Comparison of ENCODE assay signal across 8 cellular contexts in genomic region chr4:167233523-167234387, GRCh38. TPM values are rescaled to one million over a fixed set of nuclear protein-coding genes. Genes with fewer than 3 reads are reported as not detected.
DNase-seq lines count a peak whose midpoint lies in the region; ATAC-seq, FAIRE-seq and TF ChIP-seq lines count a peak whose summit lies in the region.

No MANE protein-coding gene starts in this region.

- H3K4me2 ChIP-seq in A549 (peak overlapping the region; percentile 95), mesendoderm (ENCODE audit: low read length) (peak overlapping the region; percentile 85)

- POLR2A ChIA-PET in A549 (lab: Yijun Ruan, JAX): no interaction called here

- H3K79me1 ChIP-seq in mesendoderm (ENCODE audit: low read length): no peaks in the 10 kb centered on the region

- H3K27me3 ChIP-seq in mesendoderm (ENCODE audit: insufficient read depth, low read length, poor library complexity): peaks cover 4% of the 10 kb centered on the region

- H3K18ac ChIP-seq in mesendoderm (ENCODE audit: low read length): no peak overlapping the region

- H4K8ac ChIP-seq in mesendoderm (ENCODE audit: low read depth, low read length): no peak overlapping the region

- H2BK5ac ChIP-seq in mesendoderm (ENCODE audit: low read length): no peak overlapping the region

- peak in 1 of 2 experiments; percentile 1 for DNase-seq in A549 (ENCODE audit: low read depth in 1 of 2, low spot score in 1 of 2)
- DNase-seq in MV-4-11 (lab: John Stamatoyannopoulos, UW): peak; percentile 42
- no peak for DNase-seq in coronary artery (ENCODE audit: low spot score)
- DNase-seq in mesendoderm: peak; percentile 19
- no peak for DNase-seq in NCI-H226
- DNase-seq in epidermal melanocyte (ENCODE audit: insufficient read length, low spot score): no peak

- H2BK120ac ChIP-seq in mesendoderm (ENCODE audit: low read depth, low read length): no peak overlapping the region

- TF ChIP-seq POLR2A in A549 (IDR thresholded peaks at IDR 0.05; ENCODE audit: low read length): no peak

- H3K4me1 ChIP-seq in A549 (no peaks in the 10 kb centered on the region), mesendoderm (ENCODE audit: control insufficient read depth, low read depth, low read length) (peaks cover 10% of the 10 kb centered on the region), urinary bladder (ENCODE audit: insufficient read depth) (no peaks in the 10 kb centered on the region)

- no peaks in the 10 kb centered on the region for H3K9me3 ChIP-seq in A549

- peak overlapping the region; percentile 69 for H3K56ac ChIP-seq in mesendoderm (ENCODE audit: low read length)

- no peak overlapping the region for H2BK15ac ChIP-seq in mesendoderm (replicated peaks; ENCODE audit: low read depth)

- no peak for TF ChIP-seq CTCF in A549 (IDR thresholded peaks at IDR 0.05)
- no peak for TF ChIP-seq CTCF in coronary artery (IDR thresholded peaks at IDR 0.05)

- ATAC-seq in A549 (peak; percentile 70 to 76; a peak in 4 of 6 replicates), GM18909 (IDR thresholded peaks at IDR 0.05; ENCODE audit: poor library complexity, unreplicated experiment) (peak; percentile 80)

- no peak for TF ChIP-seq EP300 in A549 (IDR thresholded peaks at IDR 0.05)

- no peak overlapping the region for H2AK5ac ChIP-seq in mesendoderm (ENCODE audit: low read length)

- H3K4me3 ChIP-seq in A549: peak overlapping the region; percentile 64
- peak overlapping the region; percentile 63 for H3K4me3 ChIP-seq in coronary artery
- H3K4me3 ChIP-seq in mesendoderm (ENCODE audit: low read length): peak overlapping the region; percentile 1
- peak overlapping the region; percentile 31 for H3K4me3 ChIP-seq in urinary bladder (ENCODE audit: low read depth, low read length)

- peak overlapping the region; percentile 20 for H3K9ac ChIP-seq in mesendoderm (ENCODE audit: low read length)

- CTCF ChIA-PET in A549 (lab: Yijun Ruan, JAX): interaction anchor here (0.7 kb wide), 1 partner anchor 1241 kb away, joined by 3 read pairs; no protein-coding TSS in a partner anchor

- H3K23ac ChIP-seq in mesendoderm (ENCODE audit: low read length): no peak overlapping the region

- no peak for TF ChIP-seq RAD21 in A549 (conservative IDR thresholded peaks at IDR 0.05 in 1 of 2, IDR thresholded peaks at IDR 0.05 in 1 of 2)

- 27% methylated on average over 12 of the region's 47 CpGs for WGBS in A549 (ENCODE audit: missing lambda C conversion rate)
- no CpG with 5 or more reads among the region's 47 CpGs for WGBS in mesendoderm (ENCODE audit: extremely low coverage, insufficient coverage, low lambda C conversion rate)
- WGBS in urinary bladder: 2% methylated on average over 47 of the region's 47 CpGs

- H3K36me3 ChIP-seq in mesendoderm (ENCODE audit: control insufficient read depth, insufficient read depth, low read length) (no peaks in the 10 kb centered on the region), urinary bladder (ENCODE audit: insufficient read depth) (no peaks in the 10 kb centered on the region)

- H3K79me2 ChIP-seq in mesendoderm (ENCODE audit: control insufficient read depth, insufficient read depth, low read length): no peaks in the 10 kb centered on the region

- H3K27ac ChIP-seq in A549 (peak overlapping the region in 1 of 2 experiments; percentile 61; a peak in 2 of 6 replicates), coronary artery (no peak overlapping the region), mesendoderm (ENCODE audit: low read depth, low read length) (no peak overlapping the region), urinary bladder (ENCODE audit: low read depth) (no peak overlapping the region)

- H3K4ac ChIP-seq in mesendoderm (ENCODE audit: low read depth, low read length): no peak overlapping the region

- no peak for FAIRE-seq in A549 (lab: Jason Lieb, UNC)

- no peak overlapping the region for H4K5ac ChIP-seq in mesendoderm (ENCODE audit: low read length)

TF ChIP-seq in A549, 52 proteins besides CTCF, POLR2A, EP300 and RAD21:
- TF ChIP-seq CHD2 (IDR thresholded peaks at IDR 0.05; ENCODE audit: low read length, partially characterized antibody): no peak
- TF ChIP-seq BHLHE40 (IDR thresholded peaks at IDR 0.05; ENCODE audit: low read depth, low read length): no peak
- no peak for TF ChIP-seq CBX2 (IDR thresholded peaks at IDR 0.05; ENCODE audit: borderline replicate concordance, low read depth)
- no peak for TF ChIP-seq RNF2 (IDR thresholded peaks at IDR 0.05; ENCODE audit: borderline replicate concordance, low read depth)
- TF ChIP-seq EHF (CRISPR knock-in tag; IDR thresholded peaks at IDR 0.05): no peak
- TF ChIP-seq HMGXB4 (CRISPR knock-in tag; IDR thresholded peaks at IDR 0.05; ENCODE audit: borderline replicate concordance): no peak
- TF ChIP-seq JUNB (IDR thresholded peaks at IDR 0.05): no peak

RNA-seq across cellular contexts. Expression of gene SPOCK3, which starts 0.5 kb away (rescaled TPM):
- polyA plus RNA-seq in A549 (2011; rRNA removed) (0.44 and 0.61 TPM in 2 replicates), A549 (2017; fragmentation: RNase III; extraction: RNeasy Plus Mini Kit Qiagen cat#74134 plus additional on column Dnase treatment) (0.04 to 0.15 TPM (median 0.12 TPM) in 3 replicates), urinary bladder (2.9 TPM)
- polyA plus RNA-seq in A549 (2012; cell fraction: cytosol; rRNA removed): 0.03 TPM in 1 of 2 replicates, not detected in the other
- 0.02 TPM in 1 of 2 replicates, not detected in the other for polyA plus RNA-seq in A549 (2012; cell fraction: nucleus; rRNA removed)
- 0.62 and 0.78 TPM in 2 replicates for polyA minus RNA-seq in A549 (2011; rRNA and poly(A)+ RNA removed)
- 0.11 TPM for polyA plus RNA-seq in mesendoderm (2013, experiment 1 of 2)
- polyA plus RNA-seq in mesendoderm (2013, experiment 2 of 2): 0.06 TPM
- 12.1 TPM for total RNA-seq in urinary bladder

Comparison
In these comparisons a context has a peak if more than half of its experiments do, and no peak if none do; other contexts are left out.
1. DNase-seq: peak in MV-4-11 (single experiment) and mesendoderm (single experiment); none in coronary artery (single experiment), NCI-H226 (single experiment) and epidermal melanocyte (single experiment).
2. H3K4me3 ChIP-seq: peak in every context shown above with its lines; median percentile 64 in A549; 63 in coronary artery; 31 in urinary bladder; 1 in mesendoderm.